8 cellular contexts compared by ENCODE assay signal in genomic region chr19:58305065-58305931, GRCh38. TPM values are rescaled to one million over a fixed set of nuclear protein-coding genes. Genes with fewer than 3 reads are reported as not detected.
A peak's percentile ranks its signal among the peaks of the same experiment; 100 is the strongest.
DNase-seq lines count a peak whose midpoint lies in the region; ATAC-seq and FAIRE-seq lines count a peak whose summit lies in the region.

TSS of gene ERVK3-1 (plus strand) at chr19:58305377. CDS start at chr19:58312169, 6,792 bp downstream.

- FAIRE-seq in HTR-8/SVneo (lab: Jason Lieb, UNC): peak; percentile 98

- ATAC-seq in GM21367 (IDR thresholded peaks at IDR 0.05; ENCODE audit: unreplicated experiment): peak; percentile 92

- H3K4me1 ChIP-seq in endocrine pancreas (ENCODE audit: control insufficient read depth, insufficient read depth, low read length): no peaks in the 10 kb centered on the region

- H3K9ac ChIP-seq in endocrine pancreas (ENCODE audit: control insufficient read depth, insufficient read depth, low read length): peak within 1 kb of the TSS; percentile 90

- no peaks in the 10 kb centered on the region for H3K9me3 ChIP-seq in endocrine pancreas (ENCODE audit: control insufficient read depth, low read length)

- peak; percentile 98 for DNase-seq in COLO829 (ENCODE audit: low spot score)
- peak; percentile 95 for DNase-seq in HTR-8/SVneo (ENCODE audit: insufficient read length, low spot score)
- peak; percentile 99 for DNase-seq in NOMO-1 treated with dmso at 0.1 percent for 144 hours (lab: John Stamatoyannopoulos, UW; ENCODE audit: unreplicated experiment)
- DNase-seq in activated CD8-positive, alpha-beta memory T cell treated with anti-CD3 and anti-CD28 coated beads for 48 hours (ENCODE audit: low read depth in 2 of 3, low spot score in 2 of 3): peak; percentile 71 to 90 (median 77)
- DNase-seq in mesenteric fat pad (ENCODE audit: low spot score): peak; percentile 99
- DNase-seq in stimulated activated CD8-positive, alpha-beta memory T cell treated with anti-CD3 and anti-CD28 coated beads, Interleukin-15, amount 100 ng/mL, for 24 hours (ENCODE audit: low read depth): peak; percentile 76

- peak within 1 kb of the TSS; percentile 88 for H3K4me3 ChIP-seq in endocrine pancreas (ENCODE audit: control insufficient read depth, insufficient read depth, low read length)

- H3K27me3 ChIP-seq in endocrine pancreas (ENCODE audit: control insufficient read depth, insufficient read depth, low read length): no peaks in the 10 kb centered on the region

- peaks cover 11% of the 10 kb centered on the region for H3K36me3 ChIP-seq in endocrine pancreas (ENCODE audit: control insufficient read depth, insufficient read depth, low read length)

RNA-seq across cellular contexts. Expression of gene ERVK3-1, which starts in this region (rescaled TPM):
- 30.6 TPM for total RNA-seq in mesenteric fat pad

Comparison
In these comparisons a context has a peak if more than half of its experiments do, and no peak if none do; other contexts are left out.
1. Peak in every context shown above with its lines: DNase-seq, ATAC-seq and H3K4me3 ChIP-seq.